Comparison of ENCODE assay signal across 8 cellular contexts in genomic region chr19:43983544-43983911, GRCh38. TPM values are rescaled to one million over a fixed set of nuclear protein-coding genes. Genes with fewer than 3 reads are reported as not detected.
A peak's percentile ranks its signal among the peaks of the same experiment; 100 is the strongest.
DNase-seq lines count a peak whose midpoint lies in the region; ATAC-seq, FAIRE-seq and TF ChIP-seq lines count a peak whose summit lies in the region.

No MANE protein-coding gene starts in this region.

- H3K79me2 ChIP-seq in osteoblast (ENCODE audit: insufficient read depth, low read length) = peaks cover 33% of the 10 kb centered on the region

- H2AFZ ChIP-seq in osteoblast (ENCODE audit: low read length) = peak overlapping the region; percentile 21

- H4K20me1 ChIP-seq in osteoblast (ENCODE audit: insufficient read depth, low read length) = no peaks in the 10 kb centered on the region

- DNase-seq in GF-D8 (lab: John Stamatoyannopoulos, UW) (peak; percentile 21), bronchial epithelial cell (ENCODE audit: low read depth) (no peak), osteoblast (ENCODE audit: insufficient read length, low spot score, missing footprints) (no peak), DMS153 (lab: John Stamatoyannopoulos, UW) (no peak), NCI-H2029 (lab: John Stamatoyannopoulos, UW) (no peak), KG1 (lab: John Stamatoyannopoulos, UW) (no peak)

- no peak for FAIRE-seq in bronchial epithelial cell (lab: Jason Lieb, UNC)

- peak overlapping the region; percentile 75 for H3K4me2 ChIP-seq in osteoblast (ENCODE audit: insufficient read depth, low read length)

- H3K27me3 ChIP-seq in bronchial epithelial cell (ENCODE audit: control insufficient read depth, insufficient read depth, low read length) (no peaks in the 10 kb centered on the region), osteoblast (ENCODE audit: insufficient read depth, low read length) (no peaks in the 10 kb centered on the region)

- peaks cover 5% of the 10 kb centered on the region for H3K4me1 ChIP-seq in osteoblast (ENCODE audit: insufficient read depth, low read length)

- ATAC-seq in HG03159 (IDR thresholded peaks at IDR 0.05; ENCODE audit: unreplicated experiment) (peak; percentile 16), GM21367 (IDR thresholded peaks at IDR 0.05; ENCODE audit: unreplicated experiment) (no peak)

- H3K4me3 ChIP-seq in bronchial epithelial cell (ENCODE audit: low read depth, low read length) (peak overlapping the region; percentile 88), osteoblast (ENCODE audit: insufficient read depth, low read length) (peak overlapping the region; percentile 80)

- H3K27ac ChIP-seq in osteoblast (ENCODE audit: low read depth, low read length) = no peak overlapping the region

- H3K9me3 ChIP-seq in osteoblast (ENCODE audit: low read depth, low read length) = no peaks in the 10 kb centered on the region

- H3K36me3 ChIP-seq in bronchial epithelial cell (ENCODE audit: control insufficient read depth, insufficient read depth, low read length) (no peaks in the 10 kb centered on the region), osteoblast (ENCODE audit: insufficient read depth, low read length) (no peaks in the 10 kb centered on the region)

- TF ChIP-seq CTCF in bronchial epithelial cell (IDR thresholded peaks at IDR 0.05; ENCODE audit: insufficient read depth, low read length, severe bottlenecking) = no peak
- TF ChIP-seq CTCF in osteoblast (IDR thresholded peaks at IDR 0.05; ENCODE audit: extremely low read depth, low read depth, low read length) = no peak

RNA-seq across cellular contexts. Expression of gene ZNF155, which starts 0.5 kb away (rescaled TPM):
- total RNA-seq in bronchial epithelial cell = 8.6 and 9.7 TPM in 2 replicates
- 6.5 and 10.0 TPM in 2 replicates for total RNA-seq in osteoblast

RNA-seq across cellular contexts. Expression of gene ZNF230, which starts 19.2 kb away (rescaled TPM):
- total RNA-seq in bronchial epithelial cell = 3.9 and 4.0 TPM in 2 replicates
- total RNA-seq in osteoblast = 7.1 and 7.2 TPM in 2 replicates

RNA-seq across cellular contexts. Expression of gene ZNF221, which starts 32.5 kb away (rescaled TPM):
- 4.7 and 6.1 TPM in 2 replicates for total RNA-seq in bronchial epithelial cell
- total RNA-seq in osteoblast = 9.0 and 9.7 TPM in 2 replicates

RNA-seq across cellular contexts. Expression of gene ZNF222, which starts 41.7 kb away (rescaled TPM):
- total RNA-seq in bronchial epithelial cell (8.2 and 8.7 TPM in 2 replicates), osteoblast (6.8 and 7.6 TPM in 2 replicates)

RNA-seq across cellular contexts. Expression of gene ZNF45, which starts 48.4 kb away (rescaled TPM):
- total RNA-seq in bronchial epithelial cell = 11.8 and 13.7 TPM in 2 replicates
- 15.6 and 22.7 TPM in 2 replicates for total RNA-seq in osteoblast
